Comparison of ENCODE assay signal across 1 cellular context in the genomic region with DNA sequence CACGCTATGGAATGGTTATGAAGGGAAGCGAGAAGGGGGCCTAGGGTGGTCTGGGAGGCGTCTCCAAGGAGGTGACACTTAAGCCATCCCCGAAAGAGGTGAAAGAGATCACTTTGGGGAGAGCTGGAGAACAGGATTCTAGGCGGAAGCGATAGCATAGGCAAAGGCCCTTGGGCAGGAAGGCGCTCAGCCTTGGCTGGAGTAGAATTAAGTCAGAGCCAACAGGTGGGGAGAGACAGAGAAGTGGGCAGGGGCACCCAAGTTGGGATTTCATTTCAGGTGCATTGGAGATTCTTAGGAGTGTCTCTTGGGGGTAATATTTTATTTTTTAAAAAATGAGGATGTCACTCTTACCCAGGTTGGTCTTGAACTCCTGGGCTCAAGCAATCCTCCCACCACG.
TF ChIP-seq lines count a peak whose summit lies in the region.

No MANE protein-coding gene starts in this region.

TF ChIP-seq in IMR-90, 13 proteins besides CTCF, POLR2A, EP300 and RAD21:
- no peak for TF ChIP-seq SMC3 (IDR thresholded peaks at IDR 0.05; ENCODE audit: low read depth, low read length)
- no peak for TF ChIP-seq CHD1 (IDR thresholded peaks at IDR 0.05; ENCODE audit: low read depth, low read length)
- no peak for TF ChIP-seq MAFK (IDR thresholded peaks at IDR 0.05; ENCODE audit: low read depth, low read length)
- no peak for TF ChIP-seq MXI1 (IDR thresholded peaks at IDR 0.05; ENCODE audit: borderline replicate concordance, low read depth, low read length)
- no peak for TF ChIP-seq RCOR1 (IDR thresholded peaks at IDR 0.05; ENCODE audit: insufficient replicate concordance, low read length)
TF ChIP-seq in IMR-90: peak in this region for 0.
